ENCODE assay signal across 8 cellular contexts in genomic region chr14:22314183-22314820, GRCh38.
DNase-seq lines count a peak whose midpoint lies in the region; ATAC-seq and TF ChIP-seq lines count a peak whose summit lies in the region.

No MANE protein-coding gene starts in this region.

- H3K36me3 Mint-ChIP-seq in GM23338 (ENCODE audit: low read depth) (no peaks in the 10 kb centered on the region), progenitor cell of endocrine pancreas (ENCODE audit: insufficient read depth) (no peaks in the 10 kb centered on the region)

- H3F3A ChIP-seq in GM23338 (replicated peaks; ENCODE audit: low read depth): no peaks in the 10 kb centered on the region

- 0 out of 2 replicates have a peak overlapping the region, but pooled peaks have one; percentile 51 for H3K27ac Mint-ChIP-seq in GM23338
- H3K27ac Mint-ChIP-seq in progenitor cell of endocrine pancreas: no peak overlapping the region

- H3K27me3 ChIP-seq in GM23338 (ENCODE audit: insufficient read depth) (no peaks in the 10 kb centered on the region), WERI-Rb-1 (ENCODE audit: insufficient read depth, low read depth, severe bottlenecking) (peaks cover 51% of the 10 kb centered on the region)

- H3K27me3 Mint-ChIP-seq in GM23338 (ENCODE audit: insufficient read depth, low read depth, poor library complexity) (peaks cover 1% of the 10 kb centered on the region), progenitor cell of endocrine pancreas (no peaks in the 10 kb centered on the region)

- TF ChIP-seq POLR2A in NB4 (IDR thresholded peaks at IDR 0.05; ENCODE audit: extremely low read depth, insufficient read length): no peak

- H3K36me3 ChIP-seq in GM23338 (ENCODE audit: insufficient read depth) (no peaks in the 10 kb centered on the region), WERI-Rb-1 (no peaks in the 10 kb centered on the region)

- H3K4me3 Mint-ChIP-seq in GM23338 (no peak overlapping the region), progenitor cell of endocrine pancreas (ENCODE audit: low read depth) (no peak overlapping the region)

- H3K9me2 ChIP-seq in GM23338 (ENCODE audit: insufficient read depth): no peaks in the 10 kb centered on the region

- H3K27ac ChIP-seq in GM23338 (ENCODE audit: low read depth) (no peak overlapping the region), WERI-Rb-1 (no peak overlapping the region)

- peak; percentile 56 for DNase-seq in NOMO-1 treated with DMSO at 0.1 percent for 48 hours (lab: John Stamatoyannopoulos, UW; ENCODE audit: unreplicated experiment)
- DNase-seq in NOMO-1 treated with dmso at 0.1 percent for 144 hours (lab: John Stamatoyannopoulos, UW; ENCODE audit: unreplicated experiment): no peak
- DNase-seq in GM23338 (ENCODE audit: low spot score): peak; percentile 82
- DNase-seq in NB4 (ENCODE audit: low read depth): peak; percentile 74
- DNase-seq in WERI-Rb-1: peak; percentile 15
- DNase-seq in germinal center (ENCODE audit: low spot score): peak; percentile 65
- DNase-seq in progenitor cell of endocrine pancreas (ENCODE audit: low spot score, unreplicated experiment): no peak
- DNase-seq in amniotic stem cell (lab: John Stamatoyannopoulos, UW): no peak

- TF ChIP-seq CTCF in GM23338 (conservative IDR thresholded peaks at IDR 0.05; ENCODE audit: low read depth in 2 of 2): peak; percentile 75
- TF ChIP-seq CTCF in NB4 (IDR thresholded peaks at IDR 0.05; ENCODE audit: low read depth, low read length): peak; percentile 65
- TF ChIP-seq CTCF in WERI-Rb-1 (IDR thresholded peaks at IDR 0.05; ENCODE audit: low read depth, low read length): peak; percentile 66
- peak; percentile 76 for TF ChIP-seq CTCF in progenitor cell of endocrine pancreas (IDR thresholded peaks at IDR 0.05; ENCODE audit: unreplicated experiment)

- no peaks in the 10 kb centered on the region for H3K4me1 ChIP-seq in GM23338 (ENCODE audit: insufficient read depth)

- no peak overlapping the region for H2AFZ ChIP-seq in GM23338

- no peak overlapping the region for H3K4me3 ChIP-seq in GM23338
- H3K4me3 ChIP-seq in NB4 (ENCODE audit: low read depth, low read length): no peak overlapping the region
- no peak overlapping the region for H3K4me3 ChIP-seq in WERI-Rb-1 (ENCODE audit: low read depth, low read length)

- H3K9me3 Mint-ChIP-seq in GM23338: no peaks in the 10 kb centered on the region
- no peaks in the 10 kb centered on the region for H3K9me3 Mint-ChIP-seq in progenitor cell of endocrine pancreas (ENCODE audit: low read depth)

- H3K9me3 ChIP-seq in WERI-Rb-1 (ENCODE audit: severe bottlenecking): no peaks in the 10 kb centered on the region

- H4K20me1 ChIP-seq in GM23338 (replicated peaks; ENCODE audit: insufficient read depth): no peaks in the 10 kb centered on the region

- peaks cover 6% of the 10 kb centered on the region; the same call in 2 of the 3 replicates for H3K4me1 Mint-ChIP-seq in GM23338
- peaks cover 7% of the 10 kb centered on the region for H3K4me1 Mint-ChIP-seq in progenitor cell of endocrine pancreas (ENCODE audit: low read depth)

- H3K79me2 ChIP-seq in GM23338 (replicated peaks; ENCODE audit: insufficient read depth): no peaks in the 10 kb centered on the region

- no peak overlapping the region for H3K4me2 ChIP-seq in GM23338

- ATAC-seq in GM23338: peak; percentile 93

TF ChIP-seq in GM23338, 12 proteins besides CTCF, POLR2A, EP300 and RAD21:
- TF ChIP-seq JUNB (IDR thresholded peaks at IDR 0.05; ENCODE audit: unreplicated experiment) (no peak), STAT1 (IDR thresholded peaks at IDR 0.05; ENCODE audit: unreplicated experiment) (no peak), NANOG (IDR thresholded peaks at IDR 0.05; ENCODE audit: borderline replicate concordance) (no peak), EZH2phosphoT487 (IDR thresholded peaks at IDR 0.05; ENCODE audit: unreplicated experiment) (no peak), EZH2 (IDR thresholded peaks at IDR 0.05; ENCODE audit: low read depth, unreplicated experiment) (no peak), CREB1 (CRISPR knock-in tag; IDR thresholded peaks at IDR 0.05; ENCODE audit: low read depth) (0 out of 2 replicates have a peak, but pooled peaks have one; percentile 56)

Comparison
In these comparisons a context has a peak if more than half of its experiments do, and no peak if none do; other contexts are left out.
1. DNase-seq: peak in NOMO-1 treated with DMSO at 0.1 percent for 48 hours (single experiment), GM23338 (single experiment), NB4 (single experiment), WERI-Rb-1 (single experiment) and germinal center (single experiment); none in NOMO-1 treated with dmso at 0.1 percent for 144 hours (single experiment), progenitor cell of endocrine pancreas (single experiment) and amniotic stem cell (single experiment).
2. Peak in every context shown above with its lines, with median percentiles within 50 percentile points of each other: CTCF ChIP-seq.